ENCODE assay signal across 8 cellular contexts in the genomic region with DNA sequence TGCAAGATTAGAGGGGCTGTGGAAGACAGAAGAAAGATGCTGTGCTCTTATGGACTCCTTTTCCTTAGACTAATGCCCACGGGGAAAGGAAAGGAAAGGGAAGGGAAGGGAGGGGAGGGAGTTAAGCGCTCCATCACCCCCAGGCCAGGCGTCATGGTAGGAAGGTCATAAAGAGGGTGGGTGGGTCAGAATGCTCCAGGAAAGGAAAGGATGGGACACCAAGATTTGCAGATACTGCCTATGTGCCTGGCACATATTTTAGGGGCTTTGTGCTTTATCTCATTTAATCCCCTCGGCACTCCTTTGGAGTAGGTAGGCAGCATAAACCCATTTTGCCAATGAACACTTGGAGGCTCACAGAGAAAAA. TPM values are rescaled to one million over a fixed set of nuclear protein-coding genes. Genes with fewer than 3 reads are reported as not detected.
DNase-seq lines count a peak whose midpoint lies in the region; ATAC-seq, FAIRE-seq and TF ChIP-seq lines count a peak whose summit lies in the region.

No MANE protein-coding gene starts in this region.

- WGBS in SK-N-SH (ENCODE audit: low lambda C conversion rate), result 76% methylated on average over 4 of the region's 4 CpGs
- 94% methylated on average over 1 of the region's 4 CpGs for WGBS in GM12878 (ENCODE audit: insufficient coverage, insufficient replicate concordance, low lambda C conversion rate, missing lambda C conversion rate)
- 6% methylated on average over 4 of the region's 4 CpGs for WGBS in HepG2 (ENCODE audit: low lambda C conversion rate)
- WGBS in suprapubic skin, result 66% methylated on average over 3 of the region's 4 CpGs

- H3K4me1 ChIP-seq in SK-N-SH (ENCODE audit: control insufficient read depth in 1 of 2, insufficient read depth in 2 of 2, low read depth in 1 of 2, low read length in 1 of 2) (peaks cover 2 to 4% of the 10 kb centered on the region in 2 experiments; a peak in 2 of 4 replicates), GM12878 (ENCODE audit: control insufficient read depth, insufficient read depth, low read length) (peaks cover 6% of the 10 kb centered on the region; the same call in 1 of the 2 replicates), HepG2 (ENCODE audit: insufficient read depth, low read length) (peaks cover 58% of the 10 kb centered on the region), suprapubic skin (peaks cover 19% of the 10 kb centered on the region)

- TF ChIP-seq CTCF in SK-N-SH (IDR thresholded peaks at IDR 0.05) (no peak), GM12878 (IDR thresholded peaks at IDR 0.05 in 2 of 3, conservative IDR thresholded peaks at IDR 0.05 in 1 of 3; ENCODE audit: control insufficient read depth in 2 of 3, extremely low read depth in 1 of 3, insufficient read depth in 1 of 3, low read depth in 3 of 3, low read length in 3 of 3) (no peak), HepG2 (CRISPR knock-in tag; IDR thresholded peaks at IDR 0.05) (no peak), suprapubic skin (IDR thresholded peaks at IDR 0.05) (no peak), GM13977 (IDR thresholded peaks at IDR 0.05; ENCODE audit: extremely low read depth, insufficient read depth, missing control alignments) (no peak)

- RAD21 ChIA-PET in GM12878 (lab: Charles Lee; ENCODE audit: unreplicated experiment), result interaction anchor here (0.7 to 2.2 kb wide), 6 partner anchors 14 to 346 kb away, joined by 3 to 19 read pairs (median 4); no protein-coding TSS in a partner anchor

- SMC1A ChIA-PET in GM12878 (lab: Charles Lee; ENCODE audit: uncharacterized antibody, unreplicated experiment), result interaction anchor here (0.7 to 8.5 kb wide), 2 partner anchors 332 to 514 kb away, joined by 3 to 74 read pairs; no protein-coding TSS in a partner anchor

- no peak for TF ChIP-seq EP300 in SK-N-SH (IDR thresholded peaks at IDR 0.05; ENCODE audit: borderline replicate concordance in 1 of 2, low read depth in 1 of 2, low read length in 1 of 2)
- no peak for TF ChIP-seq EP300 in GM12878 (IDR thresholded peaks at IDR 0.05; ENCODE audit: borderline replicate concordance in 1 of 2, control insufficient read depth in 1 of 2, low read depth in 2 of 2, low read length in 2 of 2)
- no peak for TF ChIP-seq EP300 in HepG2 (IDR thresholded peaks at IDR 0.05; ENCODE audit: low read depth in 2 of 2, low read length in 2 of 2)
- TF ChIP-seq EP300 in HepG2 (CRISPR knock-in tag; IDR thresholded peaks at IDR 0.05; ENCODE audit: borderline replicate concordance), result no peak
- TF ChIP-seq EP300 in suprapubic skin (IDR thresholded peaks at IDR 0.05), result no peak

- CTCF ChIA-PET in SK-N-SH (lab: Yijun Ruan, JAX) (interaction anchor here (0.6 to 17.7 kb wide), 31 partner anchors 8 to 363 kb away, joined by 3 to 1099 read pairs (median 4); no protein-coding TSS in a partner anchor), GM12878 (lab: Yijun Ruan, JAX) (interaction anchor here (0.6 to 3.3 kb wide), 14 partner anchors 13 to 1280 kb away, joined by 3 to 14 read pairs (median 4); no protein-coding TSS in a partner anchor), HepG2 (lab: Yijun Ruan, JAX; ENCODE audit: low intra/inter-chr PET ratio, low total read pairs) (interaction anchor here (1.6 kb wide), 1 partner anchor 347 kb away, joined by 4 read pairs; no protein-coding TSS in a partner anchor)

- no peak for ATAC-seq in SK-N-SH treated with all-trans-retinoic acid at 6 μM for 48 hours
- ATAC-seq in GM12878, result no peak
- ATAC-seq in HepG2, result peak; percentile 17
- no peak for ATAC-seq in GM21723 (IDR thresholded peaks at IDR 0.05; ENCODE audit: unreplicated experiment)

- H2AFZ ChIP-seq in SK-N-SH (ENCODE audit: low read depth) (peak overlapping the region; percentile 68; the same call in 1 of the 2 replicates), GM12878 (ENCODE audit: control insufficient read depth, low read depth, low read length) (peak overlapping the region; percentile 71), HepG2 (ENCODE audit: low read length) (no peak overlapping the region)

- POLR2A ChIA-PET in SK-N-SH (lab: Yijun Ruan, JAX), result no interaction called here
- POLR2A ChIA-PET in GM12878 (lab: Charles Lee), result interaction anchor here (0.6 kb wide), 1 partner anchor 109 kb away, joined by 3 read pairs; no protein-coding TSS in a partner anchor
- POLR2A ChIA-PET in HepG2 (lab: Yijun Ruan, JAX), result interaction anchor here (1.0 to 2.7 kb wide), 7 partner anchors 10 to 323 kb away, joined by 3 to 10 read pairs (median 5); a partner anchor contains a TSS

- intact Hi-C loops in GM12878 (cut with micrococcal nuclease; ENCODE audit: unreplicated experiment), result loop anchor here (1.0 kb wide), 1 partner anchor 333 kb away; no protein-coding TSS in a partner anchor
- intact Hi-C loops in HepG2 (cut with micrococcal nuclease; ENCODE audit: unreplicated experiment), result loop anchor here (5.0 kb wide), 2 partner anchors 225 to 335 kb away; no protein-coding TSS in a partner anchor

- no peak for FAIRE-seq in GM12878 (lab: Jason Lieb, UNC)
- no peak for FAIRE-seq in HepG2 (lab: Jason Lieb, UNC)

- H3K4me2 ChIP-seq in SK-N-SH (peak overlapping the region; percentile 73), GM12878 (ENCODE audit: control insufficient read depth, insufficient read depth) (peak overlapping the region; percentile 81), HepG2 (ENCODE audit: low read depth, low read length) (peak overlapping the region; percentile 80)

- DNase-seq in SK-N-SH (no peak), GM12878 (ENCODE audit: low read depth, low spot score) (no peak), HepG2 (ENCODE audit: low spot score) (no peak), suprapubic skin (ENCODE audit: low spot score in 2 of 2) (no peak), GM13977 (ENCODE audit: low spot score) (no peak), SW 1271 (lab: John Stamatoyannopoulos, UW) (no peak)

- H3K27ac ChIP-seq in SK-N-SH (ENCODE audit: low read depth in 2 of 2, low read length in 1 of 2), result peak overlapping the region in 1 of 2 experiments; percentile 60; a peak in 1 of 4 replicates
- H3K27ac ChIP-seq in GM12878 (ENCODE audit: control insufficient read depth, insufficient read depth), result no peak overlapping the region
- peak overlapping the region; percentile 87 for H3K27ac ChIP-seq in HepG2 (ENCODE audit: extremely low read length, insufficient read depth, low read length)
- H3K27ac ChIP-seq in suprapubic skin, result peak overlapping the region; percentile 30

- no peak for TF ChIP-seq RAD21 in SK-N-SH (IDR thresholded peaks at IDR 0.05; ENCODE audit: low read length)
- TF ChIP-seq RAD21 in GM12878 (IDR thresholded peaks at IDR 0.05; ENCODE audit: insufficient read depth, low read depth, low read length), result no peak
- no peak for TF ChIP-seq RAD21 in HepG2 (CRISPR knock-in tag; IDR thresholded peaks at IDR 0.05)

- H4K20me1 ChIP-seq in SK-N-SH (ENCODE audit: insufficient read depth) (no peaks in the 10 kb centered on the region), GM12878 (ENCODE audit: control insufficient read depth, insufficient read depth) (no peaks in the 10 kb centered on the region), HepG2 (ENCODE audit: insufficient read depth, low read length) (no peaks in the 10 kb centered on the region)

- no peaks in the 10 kb centered on the region for H3K9me2 ChIP-seq in SK-N-SH

- no peaks in the 10 kb centered on the region for H3K27me3 ChIP-seq in SK-N-SH (ENCODE audit: insufficient read depth)
- H3K27me3 ChIP-seq in GM12878 (replicated peaks in 1 of 2; ENCODE audit: control insufficient read depth in 2 of 2, insufficient read depth in 2 of 2, low read length in 1 of 2), result no peaks in the 10 kb centered on the region; a peak in 2 of 4 replicates
- H3K27me3 ChIP-seq in HepG2 (ENCODE audit: control insufficient read depth in 1 of 2, insufficient read depth in 2 of 2, low read length in 2 of 2), result peaks cover 0 to 2% of the 10 kb centered on the region in 2 experiments; a peak in 1 of 5 replicates
- H3K27me3 ChIP-seq in suprapubic skin, result no peaks in the 10 kb centered on the region

- H3F3A ChIP-seq in SK-N-SH (replicated peaks; ENCODE audit: insufficient read depth), result no peaks in the 10 kb centered on the region

- H3K79me2 ChIP-seq in SK-N-SH (ENCODE audit: insufficient read depth), result no peaks in the 10 kb centered on the region
- H3K79me2 ChIP-seq in GM12878 (ENCODE audit: control insufficient read depth, insufficient read depth, low read length), result no peaks in the 10 kb centered on the region
- H3K79me2 ChIP-seq in HepG2 (ENCODE audit: insufficient read depth, low read length), result no peaks in the 10 kb centered on the region

- H3K4me3 ChIP-seq in SK-N-SH (ENCODE audit: low read depth in 2 of 2, low read length in 1 of 2) (peak overlapping the region in 1 of 2 experiments; percentile 51; a peak in 3 of 4 replicates), GM12878 (0 out of 2 replicates have a peak overlapping the region, but pooled peaks have one; percentile 41), HepG2 (replicated peaks in 1 of 3; ENCODE audit: insufficient read depth in 1 of 3, low read depth in 2 of 3, low read length in 3 of 3) (peak overlapping the region; percentile 44 to 69 (median 54); a peak in 5 of 6 replicates), suprapubic skin (peak overlapping the region; percentile 38)

- no TSS peak for BruUV-seq in GM12878 (replicated peaks; lab: Mats Ljungman, UMichigan)
- BruUV-seq in HepG2 (replicated peaks; lab: Mats Ljungman, UMichigan), result no TSS peak

- in situ Hi-C loops in GM12878 (cut with MboI), result no loop called here
- in situ Hi-C loops in HepG2 (cut with HindIII; ENCODE audit: extremely low pct_ligation_motif_present, low pct_unique_long_range_greater_than_20kb), result loop anchor here (25.0 kb wide), 1 partner anchor 110 kb away; no protein-coding TSS in a partner anchor
- in situ Hi-C loops in GM13977 (cut with MboI; ENCODE audit: low pct_unique_long_range_greater_than_20kb, low sequenced_read_pairs, unreplicated experiment), result no loop called here

- no peak for TF ChIP-seq POLR2A in GM12878 (IDR thresholded peaks at IDR 0.05; ENCODE audit: low read depth, low read length)
- TF ChIP-seq POLR2A in HepG2 (IDR thresholded peaks at IDR 0.05; ENCODE audit: insufficient read depth in 1 of 2, low read depth in 2 of 2, low read length in 2 of 2), result no peak
- no peak for TF ChIP-seq POLR2A in suprapubic skin (IDR thresholded peaks at IDR 0.05)

- H3K9ac ChIP-seq in SK-N-SH (no peak overlapping the region), GM12878 (ENCODE audit: control insufficient read depth, insufficient read depth, low read length) (no peak overlapping the region), HepG2 (ENCODE audit: insufficient read depth, low read depth, low read length) (peak overlapping the region; percentile 71)

- H3K9me3 ChIP-seq in SK-N-SH (no peaks in the 10 kb centered on the region), GM12878 (replicated peaks; ENCODE audit: control insufficient read depth, insufficient read depth, low read length) (no peaks in the 10 kb centered on the region), HepG2 (ENCODE audit: low read length) (no peaks in the 10 kb centered on the region), suprapubic skin (no peaks in the 10 kb centered on the region)

- no peaks in the 10 kb centered on the region for H3K36me3 ChIP-seq in SK-N-SH (replicated peaks in 1 of 2; ENCODE audit: control insufficient read depth in 1 of 2, insufficient read depth in 2 of 2, low read length in 1 of 2)
- no peaks in the 10 kb centered on the region for H3K36me3 ChIP-seq in GM12878 (ENCODE audit: control insufficient read depth in 2 of 2, insufficient read depth in 2 of 2, low read length in 1 of 2)
- H3K36me3 ChIP-seq in HepG2 (replicated peaks in 1 of 2; ENCODE audit: control insufficient read depth in 1 of 2, insufficient read depth in 2 of 2, low read length in 2 of 2), result no peaks in the 10 kb centered on the region
- no peaks in the 10 kb centered on the region for H3K36me3 ChIP-seq in suprapubic skin

RNA-seq across cellular contexts. Expression of a gene that starts 41.4 kb away (rescaled TPM):
- polyA plus RNA-seq in SK-N-SH (2012; rRNA removed), result not detected in 2 replicates
- not detected in 2 replicates for polyA plus RNA-seq in SK-N-SH (2012; cell fraction: cytosol; rRNA removed)
- polyA plus RNA-seq in SK-N-SH (2012; cell fraction: nucleus; rRNA removed), result not detected in 2 replicates
- 12.9 and 13.5 TPM in 2 replicates for total RNA-seq in GM12878 (2013; cell fraction: nucleolus; rRNA removed)
- 1.7 and 5.3 TPM in 2 replicates for total RNA-seq in GM12878 (2014; rRNA removed)
- total RNA-seq in GM12878 (2014; rRNA removed; fragmentation: Illumina TruSeq; extraction: Trizol), result 1.2 and 1.6 TPM in 2 replicates
- 0.88 and 1.7 TPM in 2 replicates for total RNA-seq in GM12878 (2021)
- 0.18 TPM for polyA plus RNA-seq in GM12878 (2011; ENCODE audit: low read depth)
- 12.4 and 18.6 TPM in 2 replicates for polyA plus RNA-seq in GM12878 (2011; rRNA removed)
- polyA plus RNA-seq in GM12878 (2011; cell fraction: cytosol; rRNA removed), result 15.9 and 19.3 TPM in 2 replicates
- 11.8 and 15.9 TPM in 2 replicates for polyA plus RNA-seq in GM12878 (2011; cell fraction: nucleus; rRNA removed)
- 0.22 and 0.32 TPM in 2 replicates for polyA plus RNA-seq in GM12878 (2012)
- polyA plus RNA-seq in GM12878 (2014; fragmentation: Illumina TruSeq; extraction: Trizol), result 1.5 and 1.9 TPM in 2 replicates
- under 1 TPM; 0.18 to 0.35 TPM for polyA plus RNA-seq in GM12878 (2014; fragmentation: Nextera tagmentation; extraction: Ambion mirVana)
- polyA plus RNA-seq in GM12878 (2014; rRNA removed), result 1.0 and 2.1 TPM in 2 replicates
- polyA plus RNA-seq in GM12878 (2016; fragmentation: Nextera tagmentation; extraction: Ambion mirVana), result under 1 TPM; 0.27 to 0.47 TPM
- polyA minus RNA-seq in GM12878 (2011; rRNA and poly(A)+ RNA removed), result 26.3 and 34.4 TPM in 2 replicates
- polyA minus RNA-seq in GM12878 (2011; cell fraction: cytosol; rRNA and poly(A)+ RNA removed), result 9.3 and 11.2 TPM in 2 replicates
- polyA minus RNA-seq in GM12878 (2011; cell fraction: nucleus; rRNA and poly(A)+ RNA removed), result 15.0 and 17.9 TPM in 2 replicates
- 0.55 and 0.90 TPM in 2 replicates for total RNA-seq in HepG2 (2016; rRNA removed; fragmentation: Illumina TruSeq; extraction: Trizol)
- total RNA-seq in HepG2 (2016; cell fraction: cytosol; rRNA removed; fragmentation: Illumina TruSeq; extraction: Trizol; ENCODE audit: low read depth), result 0.30 TPM in 1 of 2 replicates, not detected in the other
- 0.48 and 0.80 TPM in 2 replicates for total RNA-seq in HepG2 (2016; cell fraction: insoluble cytoplasmic fraction; rRNA removed; fragmentation: Illumina TruSeq; extraction: Trizol)
- total RNA-seq in HepG2 (2016; cell fraction: membrane; rRNA removed; fragmentation: Illumina TruSeq; extraction: Trizol), result 0.56 and 0.72 TPM in 2 replicates
- total RNA-seq in HepG2 (2016; cell fraction: nucleus; rRNA removed; fragmentation: Illumina TruSeq; extraction: Trizol), result 0.47 and 1.2 TPM in 2 replicates
- polyA plus RNA-seq in HepG2 (2011; rRNA removed), result 3.7 and 4.1 TPM in 2 replicates
- polyA plus RNA-seq in HepG2 (2011; cell fraction: cytosol; rRNA removed), result 3.6 and 5.0 TPM in 2 replicates
- 2.5 and 2.7 TPM in 2 replicates for polyA plus RNA-seq in HepG2 (2011; cell fraction: nucleus; rRNA removed)
- polyA plus RNA-seq in HepG2 (2012), result 0.70 and 0.85 TPM in 2 replicates
- polyA plus RNA-seq in HepG2 (2016; cell fraction: cytosol; fragmentation: Illumina TruSeq; extraction: Trizol; ENCODE audit: low read depth), result 0.03 TPM in 1 of 2 replicates, not detected in the other
- polyA plus RNA-seq in HepG2 (2016; cell fraction: insoluble cytoplasmic fraction; fragmentation: Illumina TruSeq; extraction: Trizol; ENCODE audit: low read depth), result 0.56 and 0.79 TPM in 2 replicates
- polyA plus RNA-seq in HepG2 (2016; cell fraction: membrane; fragmentation: Illumina TruSeq; extraction: Trizol; ENCODE audit: low read depth), result 0.13 and 0.14 TPM in 2 replicates
- 0.14 and 0.36 TPM in 2 replicates for polyA plus RNA-seq in HepG2 (2016; cell fraction: nucleus; fragmentation: Illumina TruSeq; extraction: Trizol; ENCODE audit: insufficient read depth, low read depth)
- 2.3 and 10.6 TPM in 2 replicates for polyA minus RNA-seq in HepG2 (2011; rRNA and poly(A)+ RNA removed; ENCODE audit: low replicate concordance)
- 3.8 and 5.4 TPM in 2 replicates for polyA minus RNA-seq in HepG2 (2011; cell fraction: cytosol; rRNA and poly(A)+ RNA removed)
- 9.1 and 14.8 TPM in 2 replicates for polyA minus RNA-seq in HepG2 (2011; cell fraction: nucleus; rRNA and poly(A)+ RNA removed)
- 10 to 100 TPM in 3 of 4 donors, 1 to 10 TPM in 1; 9.7 to 26.6 (median 20.7) TPM for total RNA-seq in suprapubic skin
